ENCODE assay signal across 8 cellular contexts in genomic region chr19:45444318-45445041, GRCh38. TPM values are rescaled to one million over a fixed set of nuclear protein-coding genes. Genes with fewer than 3 reads are reported as not detected.
DNase-seq lines count a peak whose midpoint lies in the region; ATAC-seq, FAIRE-seq and TF ChIP-seq lines count a peak whose summit lies in the region.

No MANE protein-coding gene starts in this region.

- intact Hi-C loops in dorsolateral prefrontal cortex (cut with DNase I), result no loop called here
- intact Hi-C loops in HepG2 (cut with micrococcal nuclease; ENCODE audit: unreplicated experiment), result no loop called here

- peak in 1 of 2 experiments; percentile 23; a peak in 1 of 4 replicates for TF ChIP-seq POLR2A in HepG2 (IDR thresholded peaks at IDR 0.05; ENCODE audit: insufficient read depth in 1 of 2, low read depth in 2 of 2, low read length in 2 of 2)

- peak overlapping the region; percentile 100 for H3K4me2 ChIP-seq in HepG2 (ENCODE audit: low read depth, low read length)

- WGBS in HepG2 (ENCODE audit: low lambda C conversion rate), result 7% methylated on average over 40 of the region's 47 CpGs

- H3K4me1 ChIP-seq in HAP-1 (peaks cover 16% of the 10 kb centered on the region), HepG2 (ENCODE audit: insufficient read depth, low read length) (peaks cover 77% of the 10 kb centered on the region)

- H3K9ac ChIP-seq in HepG2 (ENCODE audit: insufficient read depth, low read depth, low read length), result peak overlapping the region; percentile 90

- H4K20me1 ChIP-seq in HepG2 (ENCODE audit: insufficient read depth, low read length), result no peaks in the 10 kb centered on the region

- POLR2A ChIA-PET in HepG2 (lab: Yijun Ruan, JAX), result interaction anchor here (0.5 to 1.7 kb wide), 2 partner anchors 11 to 18 kb away, joined by 3 to 5 read pairs; no protein-coding TSS in a partner anchor

- peak overlapping the region in 58 of 59 donors; percentile 33 to 91 (median 82) for H3K27ac ChIP-seq in dorsolateral prefrontal cortex
- H3K27ac ChIP-seq in HepG2 (ENCODE audit: extremely low read length, insufficient read depth, low read length), result peak overlapping the region; percentile 89

- no peaks in the 10 kb centered on the region for H3K79me2 ChIP-seq in HepG2 (ENCODE audit: insufficient read depth, low read length)

- peak; percentile 77 for ATAC-seq in HepG2

- H3K4me3 ChIP-seq in HAP-1, result peak overlapping the region; percentile 20
- peak overlapping the region; percentile 38 to 80 (median 61) for H3K4me3 ChIP-seq in dorsolateral prefrontal cortex
- H3K4me3 ChIP-seq in HepG2 (replicated peaks in 1 of 3; ENCODE audit: insufficient read depth in 1 of 3, low read depth in 2 of 3, low read length in 3 of 3), result peak overlapping the region; percentile 54 to 78 (median 60)

- H3K36me3 ChIP-seq in HAP-1 (replicated peaks) (no peaks in the 10 kb centered on the region), HepG2 (replicated peaks in 1 of 2; ENCODE audit: control insufficient read depth in 1 of 2, insufficient read depth in 2 of 2, low read length in 2 of 2) (no peaks in the 10 kb centered on the region)

- H3K27me3 ChIP-seq in HAP-1 (ENCODE audit: low read depth) (no peaks in the 10 kb centered on the region), dorsolateral prefrontal cortex (no peaks in the 10 kb centered on the region), HepG2 (ENCODE audit: control insufficient read depth in 1 of 2, insufficient read depth in 2 of 2, low read length in 2 of 2) (no peaks in the 10 kb centered on the region)

- no peak for FAIRE-seq in HepG2 (lab: Jason Lieb, UNC)

- H2AFZ ChIP-seq in HepG2 (ENCODE audit: low read length), result no peak overlapping the region

- BruUV-seq in HepG2 (replicated peaks; lab: Mats Ljungman, UMichigan), result no TSS peak

- H3K9me3 ChIP-seq in HAP-1, result no peaks in the 10 kb centered on the region
- no peaks in the 10 kb centered on the region for H3K9me3 ChIP-seq in HepG2 (ENCODE audit: low read length)

- TF ChIP-seq CTCF in dorsolateral prefrontal cortex (IDR thresholded peaks at IDR 0.05 in 54 of 56, conservative IDR thresholded peaks at IDR 0.05 in 2 of 56; ENCODE audit: low read depth in 1 of 56, partially characterized antibody in 56 of 56) (peak in 7 of 56 donors; percentile 7 to 18 (median 11)), HepG2 (CRISPR knock-in tag; IDR thresholded peaks at IDR 0.05) (peak; percentile 46)

- CTCF ChIA-PET in HepG2 (lab: Yijun Ruan, JAX; ENCODE audit: low intra/inter-chr PET ratio, low total read pairs), result no interaction called here

- DNase-seq in DMS79 treated with DMSO at 0.1 percent for 48 hours (lab: John Stamatoyannopoulos, UW) (peak; percentile 13), HAP-1 (ENCODE audit: low spot score in 2 of 2) (peak; percentile 75 to 97), NCI-H510A (lab: John Stamatoyannopoulos, UW) (peak; percentile 74), dorsolateral prefrontal cortex (peak; percentile 70 to 95 (median 90)), HepG2 (ENCODE audit: low spot score) (peak; percentile 80), NCI-H2107 (lab: John Stamatoyannopoulos, UW) (no peak)
- DNase-seq in activated CD4-positive, alpha-beta T cell treated with anti-CD3 and anti-CD28 coated beads, Interleukin-2, amount 50 U/mL, for 24 hours (ENCODE audit: low read depth in 1 of 2, low spot score in 1 of 2), result peak; percentile 43 to 56
- DNase-seq in stimulated activated CD4-positive, alpha-beta T cell treated with anti-CD3 and anti-CD28 coated beads, Interleukin-4, amount 100 ng/mL, for 4 hours, result peak; percentile 67 to 69

- in situ Hi-C loops in HAP-1 (cut with MboI; ENCODE audit: low sequenced_read_pairs), result loop anchor here (5.0 kb wide), 1 partner anchor 33 kb away; no protein-coding TSS in a partner anchor
- in situ Hi-C loops in HepG2 (cut with HindIII; ENCODE audit: extremely low pct_ligation_motif_present, low pct_unique_long_range_greater_than_20kb), result loop anchor here (5.0 kb wide), 1 partner anchor 33 kb away; no protein-coding TSS in a partner anchor

- TF ChIP-seq EP300 in HepG2 (IDR thresholded peaks at IDR 0.05; ENCODE audit: low read depth in 2 of 2, low read length in 2 of 2) (0 out of 4 replicates have a peak, but pooled peaks have one; percentile 5 to 26), HepG2 (CRISPR knock-in tag; IDR thresholded peaks at IDR 0.05; ENCODE audit: borderline replicate concordance) (no peak)

- peak; percentile 45; the same call in 1 of the 2 replicates for TF ChIP-seq RAD21 in HepG2 (CRISPR knock-in tag; IDR thresholded peaks at IDR 0.05)

RNA-seq across cellular contexts. Expression of gene ERCC1, which starts 20.8 kb away (rescaled TPM):
- total RNA-seq in dorsolateral prefrontal cortex (10 to 100 TPM; 64.1 to 99.4 (median 79.0) TPM), HepG2 (2016; rRNA removed; fragmentation: Illumina TruSeq; extraction: Trizol) (39.3 and 40.0 TPM in 2 replicates)
- 45.6 and 63.1 TPM in 2 replicates for total RNA-seq in HepG2 (2016; cell fraction: cytosol; rRNA removed; fragmentation: Illumina TruSeq; extraction: Trizol; ENCODE audit: low read depth)
- total RNA-seq in HepG2 (2016; cell fraction: insoluble cytoplasmic fraction; rRNA removed; fragmentation: Illumina TruSeq; extraction: Trizol), result 33.8 and 46.8 TPM in 2 replicates
- 47.2 and 50.6 TPM in 2 replicates for total RNA-seq in HepG2 (2016; cell fraction: membrane; rRNA removed; fragmentation: Illumina TruSeq; extraction: Trizol)
- total RNA-seq in HepG2 (2016; cell fraction: nucleus; rRNA removed; fragmentation: Illumina TruSeq; extraction: Trizol), result 15.5 and 16.4 TPM in 2 replicates
- polyA plus RNA-seq in HepG2 (2011; rRNA removed), result 66.4 and 76.6 TPM in 2 replicates
- polyA plus RNA-seq in HepG2 (2011; cell fraction: cytosol; rRNA removed), result 48.2 and 78.5 TPM in 2 replicates
- 84.4 and 86.6 TPM in 2 replicates for polyA plus RNA-seq in HepG2 (2011; cell fraction: nucleus; rRNA removed)
- polyA plus RNA-seq in HepG2 (2012), result 38.8 and 40.5 TPM in 2 replicates
- 57.8 and 73.2 TPM in 2 replicates for polyA plus RNA-seq in HepG2 (2016; cell fraction: cytosol; fragmentation: Illumina TruSeq; extraction: Trizol; ENCODE audit: low read depth)
- 53.9 and 54.0 TPM in 2 replicates for polyA plus RNA-seq in HepG2 (2016; cell fraction: insoluble cytoplasmic fraction; fragmentation: Illumina TruSeq; extraction: Trizol; ENCODE audit: low read depth)
- polyA plus RNA-seq in HepG2 (2016; cell fraction: membrane; fragmentation: Illumina TruSeq; extraction: Trizol; ENCODE audit: low read depth), result 53.9 and 61.0 TPM in 2 replicates
- polyA plus RNA-seq in HepG2 (2016; cell fraction: nucleus; fragmentation: Illumina TruSeq; extraction: Trizol; ENCODE audit: insufficient read depth, low read depth), result 40.4 and 44.1 TPM in 2 replicates
- 68.2 and 77.1 TPM in 2 replicates for polyA minus RNA-seq in HepG2 (2011; rRNA and poly(A)+ RNA removed; ENCODE audit: low replicate concordance)
- polyA minus RNA-seq in HepG2 (2011; cell fraction: cytosol; rRNA and poly(A)+ RNA removed), result 28.0 and 42.8 TPM in 2 replicates
- polyA minus RNA-seq in HepG2 (2011; cell fraction: nucleus; rRNA and poly(A)+ RNA removed), result 23.7 and 24.2 TPM in 2 replicates

RNA-seq across cellular contexts. Expression of gene FOSB, which starts 23.3 kb away (rescaled TPM):
- total RNA-seq in dorsolateral prefrontal cortex (100 to 1,000 TPM in 2 of 120 experiments, 10 to 100 TPM in 32, 1 to 10 TPM in 86; 2.6 to 168 (median 7.7) TPM), HepG2 (2016; rRNA removed; fragmentation: Illumina TruSeq; extraction: Trizol) (0.21 and 6.0 TPM in 2 replicates)
- total RNA-seq in HepG2 (2016; cell fraction: cytosol; rRNA removed; fragmentation: Illumina TruSeq; extraction: Trizol; ENCODE audit: low read depth), result 0.79 and 0.91 TPM in 2 replicates
- total RNA-seq in HepG2 (2016; cell fraction: insoluble cytoplasmic fraction; rRNA removed; fragmentation: Illumina TruSeq; extraction: Trizol), result 0.37 and 5.7 TPM in 2 replicates
- total RNA-seq in HepG2 (2016; cell fraction: membrane; rRNA removed; fragmentation: Illumina TruSeq; extraction: Trizol), result 0.93 and 1.2 TPM in 2 replicates
- 17.8 and 18.2 TPM in 2 replicates for total RNA-seq in HepG2 (2016; cell fraction: nucleus; rRNA removed; fragmentation: Illumina TruSeq; extraction: Trizol)
- polyA plus RNA-seq in HepG2 (2011; rRNA removed), result 2.8 TPM in 2 replicates
- polyA plus RNA-seq in HepG2 (2011; cell fraction: cytosol; rRNA removed), result 0.67 and 0.69 TPM in 2 replicates
- 23.1 and 35.9 TPM in 2 replicates for polyA plus RNA-seq in HepG2 (2011; cell fraction: nucleus; rRNA removed)
- 0.51 and 1.1 TPM in 2 replicates for polyA plus RNA-seq in HepG2 (2012)
- polyA plus RNA-seq in HepG2 (2016; cell fraction: cytosol; fragmentation: Illumina TruSeq; extraction: Trizol; ENCODE audit: low read depth), result not detected in 2 replicates
- polyA plus RNA-seq in HepG2 (2016; cell fraction: insoluble cytoplasmic fraction; fragmentation: Illumina TruSeq; extraction: Trizol; ENCODE audit: low read depth), result 0.35 and 0.74 TPM in 2 replicates
- polyA plus RNA-seq in HepG2 (2016; cell fraction: membrane; fragmentation: Illumina TruSeq; extraction: Trizol; ENCODE audit: low read depth), result 0.17 and 0.41 TPM in 2 replicates
- polyA plus RNA-seq in HepG2 (2016; cell fraction: nucleus; fragmentation: Illumina TruSeq; extraction: Trizol; ENCODE audit: insufficient read depth, low read depth), result 17.9 and 36.0 TPM in 2 replicates
- 16.2 and 24.3 TPM in 2 replicates for polyA minus RNA-seq in HepG2 (2011; rRNA and poly(A)+ RNA removed; ENCODE audit: low replicate concordance)
- polyA minus RNA-seq in HepG2 (2011; cell fraction: cytosol; rRNA and poly(A)+ RNA removed), result 1.5 and 2.2 TPM in 2 replicates
- polyA minus RNA-seq in HepG2 (2011; cell fraction: nucleus; rRNA and poly(A)+ RNA removed), result 32.3 and 48.2 TPM in 2 replicates

RNA-seq across cellular contexts. Expression of gene POLR1G, which starts 38.0 kb away (rescaled TPM):
- total RNA-seq in dorsolateral prefrontal cortex (10 to 100 TPM in 2 of 120 experiments, 1 to 10 TPM in 118; 2.4 to 10.7 (median 5.3) TPM), HepG2 (2016; rRNA removed; fragmentation: Illumina TruSeq; extraction: Trizol) (20.8 and 23.3 TPM in 2 replicates)
- total RNA-seq in HepG2 (2016; cell fraction: cytosol; rRNA removed; fragmentation: Illumina TruSeq; extraction: Trizol; ENCODE audit: low read depth), result 2.6 TPM in 2 replicates
- 19.8 and 20.1 TPM in 2 replicates for total RNA-seq in HepG2 (2016; cell fraction: insoluble cytoplasmic fraction; rRNA removed; fragmentation: Illumina TruSeq; extraction: Trizol)
- total RNA-seq in HepG2 (2016; cell fraction: membrane; rRNA removed; fragmentation: Illumina TruSeq; extraction: Trizol), result 7.7 and 8.2 TPM in 2 replicates
- total RNA-seq in HepG2 (2016; cell fraction: nucleus; rRNA removed; fragmentation: Illumina TruSeq; extraction: Trizol), result 9.2 and 11.6 TPM in 2 replicates
- polyA plus RNA-seq in HepG2 (2011; rRNA removed), result 3.5 and 4.3 TPM in 2 replicates
- polyA plus RNA-seq in HepG2 (2011; cell fraction: cytosol; rRNA removed), result 2.5 and 3.4 TPM in 2 replicates
- 2.3 and 2.6 TPM in 2 replicates for polyA plus RNA-seq in HepG2 (2011; cell fraction: nucleus; rRNA removed)
- 3.3 and 3.7 TPM in 2 replicates for polyA plus RNA-seq in HepG2 (2012)
- 1.6 and 1.7 TPM in 2 replicates for polyA plus RNA-seq in HepG2 (2016; cell fraction: cytosol; fragmentation: Illumina TruSeq; extraction: Trizol; ENCODE audit: low read depth)
- polyA plus RNA-seq in HepG2 (2016; cell fraction: insoluble cytoplasmic fraction; fragmentation: Illumina TruSeq; extraction: Trizol; ENCODE audit: low read depth), result 21.9 and 22.7 TPM in 2 replicates
- 5.1 and 5.5 TPM in 2 replicates for polyA plus RNA-seq in HepG2 (2016; cell fraction: membrane; fragmentation: Illumina TruSeq; extraction: Trizol; ENCODE audit: low read depth)
- polyA plus RNA-seq in HepG2 (2016; cell fraction: nucleus; fragmentation: Illumina TruSeq; extraction: Trizol; ENCODE audit: insufficient read depth, low read depth), result 16.0 and 16.6 TPM in 2 replicates
- 4.8 and 9.0 TPM in 2 replicates for polyA minus RNA-seq in HepG2 (2011; rRNA and poly(A)+ RNA removed; ENCODE audit: low replicate concordance)
- 4.7 and 6.7 TPM in 2 replicates for polyA minus RNA-seq in HepG2 (2011; cell fraction: cytosol; rRNA and poly(A)+ RNA removed)
- polyA minus RNA-seq in HepG2 (2011; cell fraction: nucleus; rRNA and poly(A)+ RNA removed), result 1.7 and 1.9 TPM in 2 replicates

RNA-seq across cellular contexts. Expression of gene PPP1R13L, which starts 39.6 kb away (rescaled TPM):
- 10 to 100 TPM in 68 of 120 experiments, 1 to 10 TPM in 52; 3.8 to 23.2 (median 11.0) TPM for total RNA-seq in dorsolateral prefrontal cortex
- 1.3 and 1.6 TPM in 2 replicates for total RNA-seq in HepG2 (2016; rRNA removed; fragmentation: Illumina TruSeq; extraction: Trizol)
- 1.1 TPM in 2 replicates for total RNA-seq in HepG2 (2016; cell fraction: cytosol; rRNA removed; fragmentation: Illumina TruSeq; extraction: Trizol; ENCODE audit: low read depth)
- 1.5 and 1.9 TPM in 2 replicates for total RNA-seq in HepG2 (2016; cell fraction: insoluble cytoplasmic fraction; rRNA removed; fragmentation: Illumina TruSeq; extraction: Trizol)
- total RNA-seq in HepG2 (2016; cell fraction: membrane; rRNA removed; fragmentation: Illumina TruSeq; extraction: Trizol), result 2.2 and 2.4 TPM in 2 replicates
- 3.1 and 3.3 TPM in 2 replicates for total RNA-seq in HepG2 (2016; cell fraction: nucleus; rRNA removed; fragmentation: Illumina TruSeq; extraction: Trizol)
- polyA plus RNA-seq in HepG2 (2011; rRNA removed), result 6.6 and 8.8 TPM in 2 replicates
- 3.8 and 5.5 TPM in 2 replicates for polyA plus RNA-seq in HepG2 (2011; cell fraction: cytosol; rRNA removed)
- 38.9 and 47.2 TPM in 2 replicates for polyA plus RNA-seq in HepG2 (2011; cell fraction: nucleus; rRNA removed)
- 18.0 and 19.6 TPM in 2 replicates for polyA plus RNA-seq in HepG2 (2012)
- 0.78 and 1.1 TPM in 2 replicates for polyA plus RNA-seq in HepG2 (2016; cell fraction: cytosol; fragmentation: Illumina TruSeq; extraction: Trizol; ENCODE audit: low read depth)
- polyA plus RNA-seq in HepG2 (2016; cell fraction: insoluble cytoplasmic fraction; fragmentation: Illumina TruSeq; extraction: Trizol; ENCODE audit: low read depth), result 3.8 and 3.9 TPM in 2 replicates
- 1.6 and 1.9 TPM in 2 replicates for polyA plus RNA-seq in HepG2 (2016; cell fraction: membrane; fragmentation: Illumina TruSeq; extraction: Trizol; ENCODE audit: low read depth)
- polyA plus RNA-seq in HepG2 (2016; cell fraction: nucleus; fragmentation: Illumina TruSeq; extraction: Trizol; ENCODE audit: insufficient read depth, low read depth), result 8.3 and 10.5 TPM in 2 replicates
- polyA minus RNA-seq in HepG2 (2011; rRNA and poly(A)+ RNA removed; ENCODE audit: low replicate concordance), result 6.9 and 17.3 TPM in 2 replicates
- polyA minus RNA-seq in HepG2 (2011; cell fraction: cytosol; rRNA and poly(A)+ RNA removed), result 13.4 and 14.9 TPM in 2 replicates
- 8.0 and 9.2 TPM in 2 replicates for polyA minus RNA-seq in HepG2 (2011; cell fraction: nucleus; rRNA and poly(A)+ RNA removed)

RNA-seq across cellular contexts. Expression of gene RTN2, which starts 52.4 kb away (rescaled TPM):
- 100 to 1,000 TPM in 2 of 120 experiments, 10 to 100 TPM in 118; 18.9 to 124 (median 63.4) TPM for total RNA-seq in dorsolateral prefrontal cortex
- total RNA-seq in HepG2 (2016; rRNA removed; fragmentation: Illumina TruSeq; extraction: Trizol), result 2.1 and 2.9 TPM in 2 replicates
- total RNA-seq in HepG2 (2016; cell fraction: cytosol; rRNA removed; fragmentation: Illumina TruSeq; extraction: Trizol; ENCODE audit: low read depth), result 5.1 and 6.2 TPM in 2 replicates
- total RNA-seq in HepG2 (2016; cell fraction: insoluble cytoplasmic fraction; rRNA removed; fragmentation: Illumina TruSeq; extraction: Trizol), result 2.0 and 3.5 TPM in 2 replicates
- total RNA-seq in HepG2 (2016; cell fraction: membrane; rRNA removed; fragmentation: Illumina TruSeq; extraction: Trizol), result 6.2 and 8.3 TPM in 2 replicates
- total RNA-seq in HepG2 (2016; cell fraction: nucleus; rRNA removed; fragmentation: Illumina TruSeq; extraction: Trizol), result 2.3 and 2.8 TPM in 2 replicates
- polyA plus RNA-seq in HepG2 (2011; rRNA removed), result 17.1 and 18.0 TPM in 2 replicates
- 13.2 and 17.0 TPM in 2 replicates for polyA plus RNA-seq in HepG2 (2011; cell fraction: cytosol; rRNA removed)
- 12.6 and 14.7 TPM in 2 replicates for polyA plus RNA-seq in HepG2 (2011; cell fraction: nucleus; rRNA removed)
- 11.2 and 15.2 TPM in 2 replicates for polyA plus RNA-seq in HepG2 (2012)
- 8.6 and 9.5 TPM in 2 replicates for polyA plus RNA-seq in HepG2 (2016; cell fraction: cytosol; fragmentation: Illumina TruSeq; extraction: Trizol; ENCODE audit: low read depth)
- polyA plus RNA-seq in HepG2 (2016; cell fraction: insoluble cytoplasmic fraction; fragmentation: Illumina TruSeq; extraction: Trizol; ENCODE audit: low read depth), result 3.9 and 4.7 TPM in 2 replicates
- polyA plus RNA-seq in HepG2 (2016; cell fraction: membrane; fragmentation: Illumina TruSeq; extraction: Trizol; ENCODE audit: low read depth), result 9.5 and 9.7 TPM in 2 replicates
- polyA plus RNA-seq in HepG2 (2016; cell fraction: nucleus; fragmentation: Illumina TruSeq; extraction: Trizol; ENCODE audit: insufficient read depth, low read depth), result 11.0 and 11.5 TPM in 2 replicates
- 6.0 and 30.0 TPM in 2 replicates for polyA minus RNA-seq in HepG2 (2011; rRNA and poly(A)+ RNA removed; ENCODE audit: low replicate concordance)
- polyA minus RNA-seq in HepG2 (2011; cell fraction: cytosol; rRNA and poly(A)+ RNA removed), result 7.6 and 8.3 TPM in 2 replicates
- 7.1 and 7.6 TPM in 2 replicates for polyA minus RNA-seq in HepG2 (2011; cell fraction: nucleus; rRNA and poly(A)+ RNA removed)
